Comparison of ENCODE assay signal across 20 cellular contexts in genomic region chr9:117075636-117076035, GRCh38.
"Had no signal": no experiment of that assay in that cellular context is flagged by ENCODE, and none has a peak within 500 bp of the region (broad histone marks: within the 10 kb centered on the region; RNA-seq: fewer than 3 reads in every experiment).

No MANE protein-coding gene starts in this region.

- H3K9me3 ChIP-seq: colonic mucosa, esophagus muscularis mucosa, heart left ventricle, left lung, lower lobe of right lung had no signal

- H3K4me3 ChIP-seq: colonic mucosa, esophagus muscularis mucosa, heart left ventricle, hepatocyte, left lung, lower lobe of right lung had no signal

- H3K36me3 ChIP-seq: colonic mucosa, esophagus muscularis mucosa, heart left ventricle, left lung, lower lobe of right lung had no signal

- H3K4me2 ChIP-seq: hepatocyte had no signal

- H3K27ac ChIP-seq: colonic mucosa, esophagus muscularis mucosa, heart left ventricle, hepatocyte, left lung, lower lobe of right lung had no signal

- H3K79me2 ChIP-seq: hepatocyte had no signal

- H2AFZ ChIP-seq: hepatocyte had no signal

- H3K4me1 ChIP-seq: colonic mucosa, esophagus muscularis mucosa, heart left ventricle, left lung, lower lobe of right lung had no signal

- H3K27me3 ChIP-seq: colonic mucosa, foreskin keratinocyte, hepatocyte, left lung had no signal

- FAIRE-seq: endometrium, frontal cortex had no signal

- DNase-seq: colonic mucosa; cortex of kidney; effector CD8-positive, alpha-beta T cell; effector memory CD8-positive, alpha-beta T cell; endodermal cell; heart left ventricle; hypothalamus; immature natural killer cell; left cardiac atrium; left lung; left ventricle myocardium superior; lower lobe of right lung; mesenchymal stem cell; midbrain; naive thymus-derived CD4-positive, alpha-beta T cell had no signal

- ATAC-seq: effector memory CD8-positive, alpha-beta T cell; heart left ventricle; left cardiac atrium; left lung; left ventricle myocardium superior; lower lobe of right lung; naive thymus-derived CD4-positive, alpha-beta T cell had no signal
